ENCODE assay signal across 18 cellular contexts in genomic region chr10:2835950-2836349, GRCh38.
"Had no signal": no experiment of that assay in that cellular context is flagged by ENCODE, and none has a peak within 500 bp of the region (broad histone marks: within the 10 kb centered on the region; RNA-seq: fewer than 3 reads in every experiment).

No MANE protein-coding gene starts in this region.

- H3K27ac Mint-ChIP-seq: natural killer cell treated with Interleukin-12 subunit alpha and Interleukin-12 subunit beta and Interleukin-15 and Interleukin-18, amount 100 ng/mL, for 72 hours; stimulated activated memory B cell treated with anti-CD40 and anti-IgM and Interleukin-4, amounts not matched to agents 10 μg/mL and 1 μg/mL and 100 μg/mL, for 72 hours; stimulated activated naive CD8-positive, alpha-beta T cell treated with anti-CD3 and anti-CD28 coated beads, Interleukin-15, Interleukin-2, amounts not matched to agents 100 ng/mL and 50 ng/mL, for 24 hours had no signal

- ATAC-seq: esophagus mucosa, gastroesophageal sphincter, left cardiac atrium, left ventricle myocardium superior, right lobe of liver had no signal

- H3K4me1 Mint-ChIP-seq: stimulated activated memory B cell treated with anti-CD40 and anti-IgM and Interleukin-4, amounts not matched to agents 10 μg/mL and 1 μg/mL and 100 μg/mL, for 72 hours had no signal

- H3K36me3 Mint-ChIP-seq: natural killer cell treated with Interleukin-12 subunit alpha and Interleukin-12 subunit beta and Interleukin-15 and Interleukin-18, amount 100 ng/mL, for 72 hours; stimulated activated memory B cell treated with anti-CD40 and anti-IgM and Interleukin-4, amounts not matched to agents 10 μg/mL and 1 μg/mL and 100 μg/mL, for 72 hours had no signal

- H3K9me3 Mint-ChIP-seq: natural killer cell treated with Interleukin-12 subunit alpha and Interleukin-12 subunit beta and Interleukin-15 and Interleukin-18, amount 100 ng/mL, for 72 hours; stimulated activated memory B cell treated with anti-CD40 and anti-IgM and Interleukin-4, amounts not matched to agents 10 μg/mL and 1 μg/mL and 100 μg/mL, for 72 hours; stimulated activated naive CD8-positive, alpha-beta T cell treated with anti-CD3 and anti-CD28 coated beads, Interleukin-15, Interleukin-2, amounts not matched to agents 100 ng/mL and 50 ng/mL, for 24 hours had no signal

- DNase-seq: cortex of kidney; dorsolateral prefrontal cortex; effector CD8-positive, alpha-beta T cell; kidney; left cardiac atrium; left ventricle myocardium superior; mesenchymal stem cell; midbrain; right lobe of liver; stimulated activated CD4-positive, alpha-beta T cell treated with anti-CD3 and anti-CD28 coated beads, Interleukin-4, amount 100 ng/mL, for 24 hours; tibial artery; upper lobe of left lung; uterus had no signal

- H3K4me3 Mint-ChIP-seq: natural killer cell treated with Interleukin-12 subunit alpha and Interleukin-12 subunit beta and Interleukin-15 and Interleukin-18, amount 100 ng/mL, for 72 hours; stimulated activated memory B cell treated with anti-CD40 and anti-IgM and Interleukin-4, amounts not matched to agents 10 μg/mL and 1 μg/mL and 100 μg/mL, for 72 hours; stimulated activated naive CD8-positive, alpha-beta T cell treated with anti-CD3 and anti-CD28 coated beads, Interleukin-15, Interleukin-2, amounts not matched to agents 100 ng/mL and 50 ng/mL, for 24 hours had no signal
